In genomic region chr19:12052057-12052570, GRCh38 we compare ENCODE assay signal across 8 cellular contexts. TPM values are rescaled to one million over a fixed set of nuclear protein-coding genes. Genes with fewer than 3 reads are reported as not detected.
A peak's percentile ranks its signal among the peaks of the same experiment; 100 is the strongest.
DNase-seq lines count a peak whose midpoint lies in the region; ATAC-seq and TF ChIP-seq lines count a peak whose summit lies in the region.

No MANE protein-coding gene starts in this region.

- H3K9me3 ChIP-seq in DND-41 (ENCODE audit: insufficient read depth, low read length, severe bottlenecking) (no peaks in the 10 kb centered on the region), thymus (ENCODE audit: control insufficient read depth) (no peaks in the 10 kb centered on the region)

- peak overlapping the region; percentile 99 for H2AFZ ChIP-seq in DND-41 (ENCODE audit: low read depth, low read length)

- no peaks in the 10 kb centered on the region; the same call in 1 of the 2 replicates for H3K79me2 ChIP-seq in DND-41 (ENCODE audit: insufficient read depth, low read length)

- peak overlapping the region; percentile 87 for H3K9ac ChIP-seq in DND-41 (ENCODE audit: low read depth, low read length)

- ATAC-seq in DND-41 (ENCODE audit: insufficient read depth, low read depth) (no peak), HG03097 (IDR thresholded peaks at IDR 0.05; ENCODE audit: low FRiP score, unreplicated experiment) (peak; percentile 30), left colon (peak; percentile 16), HG03521 (IDR thresholded peaks at IDR 0.05; ENCODE audit: unreplicated experiment) (no peak)
- ATAC-seq in activated T-helper 17 cell treated with anti-CD3 and anti-CD28 coated beads, Interleukin-2, amount 50 U/mL, for 72 hours (replicated peaks): no peak

- peaks cover 3% of the 10 kb centered on the region for H3K27me3 Mint-ChIP-seq in activated T-helper 17 cell treated with anti-CD3 and anti-CD28 coated beads, Interleukin-2, amount 50 U/mL, for 72 hours

- H3K27ac Mint-ChIP-seq in activated T-helper 17 cell treated with anti-CD3 and anti-CD28 coated beads, Interleukin-2, amount 50 U/mL, for 72 hours: no peak overlapping the region

- H3K4me2 ChIP-seq in DND-41 (ENCODE audit: insufficient read depth, low read length): peak overlapping the region; percentile 99

- peak overlapping the region; percentile 89 for H3K27ac ChIP-seq in DND-41 (ENCODE audit: low read length)
- no peak overlapping the region for H3K27ac ChIP-seq in thymus (ENCODE audit: low read depth)

- no peaks in the 10 kb centered on the region for H4K20me1 ChIP-seq in DND-41 (ENCODE audit: insufficient read depth, low read length)

- no peaks in the 10 kb centered on the region for H3K36me3 Mint-ChIP-seq in activated T-helper 17 cell treated with anti-CD3 and anti-CD28 coated beads, Interleukin-2, amount 50 U/mL, for 72 hours (ENCODE audit: low read depth)

- no peaks in the 10 kb centered on the region for H3K9me3 Mint-ChIP-seq in activated T-helper 17 cell treated with anti-CD3 and anti-CD28 coated beads, Interleukin-2, amount 50 U/mL, for 72 hours

- 2% methylated on average over 21 of the region's 21 CpGs for WGBS in thymus

- H3K36me3 ChIP-seq in DND-41 (ENCODE audit: insufficient read depth, low read length): 0 out of 2 replicates have a peak, but pooled peaks cover under 1% of the 10 kb centered on the region
- no peaks in the 10 kb centered on the region for H3K36me3 ChIP-seq in thymus (ENCODE audit: control insufficient read depth, insufficient read depth)

- peak overlapping the region; percentile 86 to 96 for H3K4me3 ChIP-seq in DND-41 (ENCODE audit: low read depth in 1 of 2, low read length in 2 of 2)
- H3K4me3 ChIP-seq in thymus (ENCODE audit: low read length): peak overlapping the region; percentile 49

- H3K4me3 Mint-ChIP-seq in activated T-helper 17 cell treated with anti-CD3 and anti-CD28 coated beads, Interleukin-2, amount 50 U/mL, for 72 hours: peak overlapping the region; percentile 74

- H3K4me1 Mint-ChIP-seq in activated T-helper 17 cell treated with anti-CD3 and anti-CD28 coated beads, Interleukin-2, amount 50 U/mL, for 72 hours: peaks cover 5% of the 10 kb centered on the region

- H3K4me1 ChIP-seq in DND-41 (ENCODE audit: insufficient read depth, low read length): peaks cover 23% of the 10 kb centered on the region
- peaks cover 12% of the 10 kb centered on the region for H3K4me1 ChIP-seq in thymus (ENCODE audit: control insufficient read depth, insufficient read depth, low read length)

- no peaks in the 10 kb centered on the region for H3K27me3 ChIP-seq in DND-41 (ENCODE audit: insufficient read depth, low read length, poor library complexity)
- peaks cover 3% of the 10 kb centered on the region for H3K27me3 ChIP-seq in thymus (ENCODE audit: control insufficient read depth, insufficient read depth)

- DNase-seq in DND-41 (no peak), left colon (no peak), T1000 (lab: John Stamatoyannopoulos, UW) (no peak), hepatic stellate cell (ENCODE audit: low spot score) (no peak)

- intact Hi-C loops in left colon (cut with DNase I, micrococcal nuclease): loop anchor here in 1 of 2 donors (10.0 kb wide), 1 partner anchor 93 kb away; the partner anchor contains the start of gene ZNF20

- no peak for TF ChIP-seq CTCF in DND-41 (IDR thresholded peaks at IDR 0.05; ENCODE audit: borderline replicate concordance, extremely low read depth, low read length, poor library complexity, severe bottlenecking)

RNA-seq across cellular contexts. Expression of gene ZNF878, which starts 0.6 kb away (rescaled TPM):
- under 1 TPM in 1 of 2 donors, not detected in 1; 0.74 TPM for total RNA-seq in activated T-helper 17 cell treated with anti-CD3 and anti-CD28 coated beads, Interleukin-2, amount 50 U/mL, for 72 hours
- under 1 TPM in 1 of 2 donors, not detected in 1; 0.45 TPM for total RNA-seq in left colon
- 0.23 TPM for polyA plus RNA-seq in thymus

RNA-seq across cellular contexts. Expression of gene ZNF844, which starts 12.4 kb away (rescaled TPM):
- 1 to 10 TPM; 1.8 to 3.1 TPM for total RNA-seq in activated T-helper 17 cell treated with anti-CD3 and anti-CD28 coated beads, Interleukin-2, amount 50 U/mL, for 72 hours
- 10 to 100 TPM in 1 of 2 donors, 1 to 10 TPM in 1; 8.6 to 13.5 TPM for total RNA-seq in left colon
- polyA plus RNA-seq in thymus: 7.0 TPM

RNA-seq across cellular contexts. Expression of gene ZNF433, which starts 16.6 kb away (rescaled TPM):
- total RNA-seq in activated T-helper 17 cell treated with anti-CD3 and anti-CD28 coated beads, Interleukin-2, amount 50 U/mL, for 72 hours: under 1 TPM in 1 of 2 donors, not detected in 1; 0.85 TPM
- total RNA-seq in left colon: 1 to 10 TPM; 2.3 to 2.7 TPM
- 6.3 TPM for polyA plus RNA-seq in thymus

Comparison
In these comparisons a context has a peak if more than half of its experiments do, and no peak if none do; other contexts are left out.
1. ATAC-seq: peak in HG03097 (single experiment) and left colon (single experiment); none in DND-41 (single experiment), activated T-helper 17 cell treated with anti-CD3 and anti-CD28 coated beads, Interleukin-2, amount 50 U/mL, for 72 hours (single experiment) and HG03521 (single experiment).